In the genomic region with DNA sequence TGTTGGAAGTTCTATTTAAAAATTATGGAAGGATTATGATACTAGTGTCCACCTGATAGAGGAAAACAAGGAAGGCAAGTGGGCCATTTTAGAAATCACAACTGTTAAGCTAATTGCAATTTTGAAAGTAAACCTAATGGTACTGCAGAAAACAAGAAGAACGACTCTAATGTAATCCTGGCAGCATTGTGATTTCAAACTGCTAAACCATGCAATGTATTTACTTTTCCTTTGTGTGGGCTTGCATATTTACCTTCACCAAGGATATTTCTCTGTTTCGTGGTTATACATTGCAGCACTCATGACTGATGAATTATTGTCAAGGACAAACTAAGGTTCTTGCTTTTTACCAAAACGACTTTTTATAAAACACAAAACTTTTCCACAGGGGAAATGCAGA, we compare ENCODE assay signal across 13 cellular contexts.
"Had no signal": no experiment of that assay in that cellular context is flagged by ENCODE, and none has a peak within 500 bp of the region (broad histone marks: within the 10 kb centered on the region; RNA-seq: fewer than 3 reads in every experiment).

No MANE protein-coding gene starts in this region.

- H3K36me3 ChIP-seq: WERI-Rb-1 had no signal

- DNase-seq: activated CD4-positive, alpha-beta T cell treated with anti-CD3 and anti-CD28 coated beads for 4 hours; activated CD8-positive, alpha-beta memory T cell treated with anti-CD3 and anti-CD28 coated beads, Interleukin-2, amount 50 U/mL, for 4 hours; activated CD8-positive, alpha-beta T cell treated with anti-CD3 and anti-CD28 coated beads for 36 hours; activated naive CD4-positive, alpha-beta T cell; aorta; hippocampal formation; kidney glomerular epithelial cell; stimulated activated CD4-positive, alpha-beta T cell treated with anti-CD3 and anti-CD28 coated beads, Interleukin-12 subunit alpha, Interleukin-12 subunit beta, amount 100 ng/mL, for 4 hours; stimulated activated CD4-positive, alpha-beta T cell treated with anti-CD3 and anti-CD28 coated beads, Interleukin-2, amount 100 ng/mL, for 48 hours; stimulated activated naive CD4-positive, alpha-beta T cell treated with Interleukin-2 at 50 U/mL for 16 hours; WERI-Rb-1 had no signal

- FAIRE-seq: colon had no signal

- H3K27ac ChIP-seq: epithelial cell of prostate, WERI-Rb-1 had no signal

- ATAC-seq: activated CD8-positive, alpha-beta T cell treated with anti-CD3 and anti-CD28 coated beads for 36 hours had no signal
